In genomic region chr10:131056091-131056490, GRCh38 we compare ENCODE assay signal across 8 cellular contexts.
"Had no signal": no experiment of that assay in that cellular context is flagged by ENCODE, and none has a peak within 500 bp of the region (broad histone marks: within the 10 kb centered on the region; RNA-seq: fewer than 3 reads in every experiment).

No MANE protein-coding gene starts in this region.

- ATAC-seq: GM23338, HCT116, HepG2 had no signal

- H3K9me3 ChIP-seq: HAP-1 had no signal

- H3K36me3 ChIP-seq: HAP-1 had no signal

- H3K27ac Mint-ChIP-seq: GM23338, HFFc6 had no signal

- DNase-seq: H7, HFFc6 had no signal

- H3K4me1 Mint-ChIP-seq: IgD-negative memory B cell had no signal

- H3K4me3 ChIP-seq: GM23338, HAP-1 had no signal

- H3K27me3 Mint-ChIP-seq: IgD-negative memory B cell had no signal

- H3K4me3 Mint-ChIP-seq: GM23338, HFFc6, IgD-negative memory B cell had no signal

- H3K36me3 Mint-ChIP-seq: IgD-negative memory B cell had no signal

- H3K4me1 ChIP-seq: HAP-1 had no signal

- H3K27ac ChIP-seq: HL-60 had no signal
